In the genomic region with DNA sequence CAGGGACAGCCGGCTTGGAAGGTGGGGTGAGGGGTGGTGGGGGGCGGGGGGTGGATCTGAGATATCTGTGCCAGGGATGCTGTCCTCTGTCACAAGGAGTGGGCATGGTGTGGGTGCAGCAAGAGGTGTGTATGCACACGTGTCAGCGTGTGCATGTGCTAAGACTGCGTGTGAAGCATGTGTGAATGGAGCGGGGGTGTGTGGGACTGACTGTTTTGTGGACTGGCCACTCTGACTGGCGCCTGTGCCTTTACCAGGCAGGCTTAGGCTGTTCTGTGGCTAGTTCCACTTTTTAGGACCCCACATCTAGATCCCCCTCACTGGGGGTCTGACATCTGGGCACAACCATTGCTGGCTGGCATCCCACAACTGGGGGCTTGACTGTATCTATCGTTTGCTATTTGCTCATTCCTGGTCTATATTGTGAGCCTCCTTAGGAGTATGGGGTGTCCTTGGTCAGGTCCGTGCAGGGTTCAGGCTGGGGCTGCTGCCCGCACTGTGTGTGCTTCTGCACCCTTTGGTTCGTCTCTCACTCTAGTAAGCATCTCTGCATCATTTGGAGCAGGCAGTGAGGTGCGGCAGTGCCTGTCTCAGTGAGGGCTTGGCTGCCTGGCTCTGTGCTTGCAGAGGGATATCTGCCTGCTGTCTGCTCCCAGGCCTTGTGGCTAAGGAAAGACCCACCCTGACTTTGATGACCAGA, we compare ENCODE assay signal across 9 cellular contexts. TPM values are rescaled to one million over a fixed set of nuclear protein-coding genes. Genes with fewer than 3 reads are reported as not detected.
DNase-seq lines count a peak whose midpoint lies in the region; ATAC-seq and TF ChIP-seq lines count a peak whose summit lies in the region.
"Had no signal": no experiment of that assay in that cellular context is flagged by ENCODE, and none has a peak within 500 bp of the region (broad histone marks: within the 10 kb centered on the region; RNA-seq: fewer than 3 reads in every experiment).

No MANE protein-coding gene starts in this region.

- intact Hi-C loops in heart right ventricle (cut with DNase I) (loop anchor here in 1 of 10 donors (5.0 kb wide), 1 partner anchor 74 kb away; a partner anchor contains a TSS), left ventricle myocardium superior (cut with micrococcal nuclease) (no loop called here), right lobe of liver (cut with DNase I) (loop anchor here in 1 of 2 donors (10.0 kb wide), 1 partner anchor 77 kb away; a partner anchor contains a TSS), uterus (cut with DNase I; ENCODE audit: low total_unique reads) (no loop called here)

- DNase-seq in heart right ventricle (no peak), left ventricle myocardium superior (no peak), astrocyte of the cerebellum (ENCODE audit: low read depth) (no peak), right lobe of liver (no peak), uterus (peak in 1 of 2 donors; percentile 17), NCI-H2029 treated with DMSO at 0.1 percent for 48 hours (lab: John Stamatoyannopoulos, UW) (no peak), ACHN (no peak)

- TF ChIP-seq CTCF in heart right ventricle (IDR thresholded peaks at IDR 0.05) (no peak), astrocyte of the cerebellum (IDR thresholded peaks at IDR 0.05; ENCODE audit: low read depth, low read length, missing control alignments) (no peak), right lobe of liver (IDR thresholded peaks at IDR 0.05) (no peak), uterus (IDR thresholded peaks at IDR 0.05) (no peak)

- no peak for TF ChIP-seq POLR2A in right lobe of liver (IDR thresholded peaks at IDR 0.05)
- TF ChIP-seq POLR2A in uterus (IDR thresholded peaks at IDR 0.05) = no peak

- H3K27me3 ChIP-seq in heart right ventricle (no peaks in the 10 kb centered on the region), right lobe of liver (no peaks in the 10 kb centered on the region), uterus (no peaks in the 10 kb centered on the region)
- H3K27me3 ChIP-seq: thyroid gland had no signal

- in situ Hi-C loops in astrocyte of the cerebellum (cut with HindIII; ENCODE audit: low sequenced_read_pairs) = no loop called here
- in situ Hi-C loops in ACHN (cut with HindIII; ENCODE audit: low pct_ligation_motif_present, low pct_unique_long_range_greater_than_20kb, low sequenced_read_pairs) = no loop called here

- H3K4me1 ChIP-seq in heart right ventricle (peaks cover 9 to 71% (median 57%) of the 10 kb centered on the region in 9 donors), right lobe of liver (peaks cover 0 to 40% (median 13%) of the 10 kb centered on the region in 4 donors), uterus (peaks cover 0 to 4% of the 10 kb centered on the region in 2 donors)

- H3K36me3 ChIP-seq in heart right ventricle = peaks cover 0 to 9% (median 0%) of the 10 kb centered on the region in 9 donors
- H3K36me3 ChIP-seq in right lobe of liver = no peaks in the 10 kb centered on the region
- no peaks in the 10 kb centered on the region for H3K36me3 ChIP-seq in uterus

- 53 to 56% methylated on average over 12 of the region's 12 CpGs for WGBS in heart right ventricle, 2 donors
- WGBS in right lobe of liver (ENCODE audit: insufficient coverage, low coverage, low lambda C conversion rate, missing lambda C conversion rate) = 60% methylated on average over 2 of the region's 12 CpGs

- H3K9me3 ChIP-seq in heart right ventricle = no peaks in the 10 kb centered on the region
- H3K9me3 ChIP-seq in right lobe of liver = no peaks in the 10 kb centered on the region
- H3K9me3 ChIP-seq in uterus = no peaks in the 10 kb centered on the region
- H3K9me3 ChIP-seq: thyroid gland had no signal

- ATAC-seq in heart right ventricle = no peak
- ATAC-seq in left ventricle myocardium superior = no peak
- no peak for ATAC-seq in right lobe of liver
- no peak for ATAC-seq in GM18498 (IDR thresholded peaks at IDR 0.05; ENCODE audit: unreplicated experiment)

- H3K27ac ChIP-seq in heart right ventricle (peak overlapping the region in 6 of 10 donors; percentile 82 to 97 (median 86)), right lobe of liver (peak overlapping the region in 1 of 3 donors; percentile 69), uterus (peak overlapping the region; percentile 84 to 87)

- H3K4me3 ChIP-seq in heart right ventricle = peak overlapping the region in 9 of 10 donors; percentile 45 to 77 (median 74)
- peak overlapping the region; percentile 91 for H3K4me3 ChIP-seq in astrocyte of the cerebellum (ENCODE audit: low read depth, low read length)
- H3K4me3 ChIP-seq in right lobe of liver = peak overlapping the region; percentile 64 to 94 (median 68)
- peak overlapping the region; percentile 49 to 66 for H3K4me3 ChIP-seq in uterus

RNA-seq across cellular contexts. Expression of a gene that starts 1.9 kb away (rescaled TPM):
- total RNA-seq in heart right ventricle (10 to 100 TPM in 7 of 10 donors, 1 to 10 TPM in 3; 6.4 to 18.2 (median 11.5) TPM), left ventricle myocardium superior (11.0 TPM), right lobe of liver (10 to 100 TPM; 29.1 to 59.1 (median 37.2) TPM), uterus (10 to 100 TPM; 30.9 to 91.2 (median 73.2) TPM)
- polyA plus RNA-seq in heart right ventricle = 10 to 100 TPM; 12.3 to 15.2 TPM

RNA-seq across cellular contexts. Expression of a gene that starts 2.1 kb away (rescaled TPM):
- not detected for total RNA-seq in heart right ventricle
- polyA plus RNA-seq in heart right ventricle = under 1 TPM in 1 of 2 donors, not detected in 1; 0.04 TPM
- total RNA-seq in left ventricle myocardium superior = not detected
- under 1 TPM in 3 of 6 experiments, not detected in 3; 0.20 to 0.21 (median 0.20) TPM for total RNA-seq in right lobe of liver
- total RNA-seq in uterus = not detected
- total RNA-seq: thyroid gland had no signal

RNA-seq across cellular contexts. Expression of a gene that starts 34.3 kb away (rescaled TPM):
- total RNA-seq in heart right ventricle (10 to 100 TPM; 29.9 to 62.1 (median 43.5) TPM), left ventricle myocardium superior (46.5 TPM), right lobe of liver (10 to 100 TPM; 18.5 to 32.1 (median 23.8) TPM), uterus (10 to 100 TPM in 3 of 4 donors, 1 to 10 TPM in 1; 7.6 to 43.5 (median 20.7) TPM)
- polyA plus RNA-seq in heart right ventricle = 10 to 100 TPM; 22.8 to 41.3 TPM

RNA-seq across cellular contexts. Expression of a gene that starts 46.3 kb away (rescaled TPM):
- total RNA-seq in heart right ventricle (10 to 100 TPM; 56.9 to 93.3 (median 68.1) TPM), left ventricle myocardium superior (83.6 TPM), right lobe of liver (10 to 100 TPM in 4 of 6 experiments, 1 to 10 TPM in 2; 4.4 to 16.0 (median 12.7) TPM), uterus (100 to 1,000 TPM in 1 of 4 donors, 10 to 100 TPM in 3; 32.1 to 154 (median 72.1) TPM)
- polyA plus RNA-seq in heart right ventricle = 100 to 1,000 TPM in 1 of 2 donors, 10 to 100 TPM in 1; 23.1 to 113 TPM
